Comparison of ENCODE assay signal across 8 cellular contexts in the genomic region with DNA sequence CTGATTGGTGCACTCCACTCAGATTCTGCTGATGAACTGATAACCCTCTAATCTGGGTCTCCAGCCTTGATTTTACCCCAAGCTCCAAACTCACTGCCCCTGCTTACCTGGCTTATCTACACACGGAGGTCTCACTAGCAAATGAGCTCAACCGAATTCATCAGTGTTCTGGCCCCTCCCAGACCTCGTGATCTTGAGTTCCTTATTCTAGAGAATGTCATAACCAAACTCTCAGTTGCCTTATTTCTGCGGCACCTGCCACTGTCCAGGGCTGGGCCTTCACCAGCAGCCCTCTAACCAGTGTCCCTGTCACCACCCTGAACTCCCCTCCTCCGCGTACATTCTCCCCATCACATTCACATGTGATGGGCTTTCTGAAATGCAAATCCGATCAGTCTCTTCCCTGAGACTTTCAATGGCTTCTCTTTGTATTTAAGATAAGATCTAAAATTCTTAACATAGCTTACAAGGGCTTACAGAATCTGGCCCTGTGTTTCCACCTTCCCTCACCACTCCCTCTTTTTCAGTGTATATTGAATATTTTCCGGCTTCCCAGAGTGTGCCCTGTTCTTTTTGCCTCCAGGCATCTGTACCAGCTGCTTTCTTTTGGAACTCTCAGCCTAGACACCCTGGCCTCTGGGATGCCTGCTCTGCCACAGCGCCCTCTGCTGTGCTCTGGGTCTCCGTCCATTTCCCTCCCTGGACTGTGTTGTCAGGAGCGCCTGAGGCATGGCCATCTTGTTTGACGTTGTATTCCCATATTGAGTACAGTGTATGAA. TPM values are rescaled to one million over a fixed set of nuclear protein-coding genes. Genes with fewer than 3 reads are reported as not detected.
DNase-seq lines count a peak whose midpoint lies in the region; ATAC-seq and TF ChIP-seq lines count a peak whose summit lies in the region.

No MANE protein-coding gene starts in this region.

- peaks cover 9% of the 10 kb centered on the region for H3K36me3 Mint-ChIP-seq in T-helper 17 cell (ENCODE audit: low read depth)
- H3K36me3 Mint-ChIP-seq in MCF 10A (ENCODE audit: insufficient read depth, unreplicated experiment): peaks cover 45% of the 10 kb centered on the region

- H3K9me3 Mint-ChIP-seq in MCF 10A (ENCODE audit: unreplicated experiment): no peaks in the 10 kb centered on the region

- H3K4me1 Mint-ChIP-seq in T-helper 17 cell (peaks cover 25% of the 10 kb centered on the region), MCF 10A (ENCODE audit: insufficient read depth, unreplicated experiment) (peaks cover 18% of the 10 kb centered on the region)

- POLR2A ChIA-PET in MCF 10A (lab: Yijun Ruan, JAX): interaction anchor here (0.6 to 4.3 kb wide), 16 partner anchors 12 to 283 kb away, joined by 3 to 18 read pairs (median 4); no protein-coding TSS in a partner anchor

- peak; percentile 42 for ATAC-seq in GM21360 (IDR thresholded peaks at IDR 0.05; ENCODE audit: unreplicated experiment)
- peak; percentile 36 for ATAC-seq in HG03565 (IDR thresholded peaks at IDR 0.05; ENCODE audit: unreplicated experiment)
- peak; percentile 80 for ATAC-seq in T-helper 17 cell
- ATAC-seq in left lung: peak; percentile 84

- no peak overlapping the region for H3K4me3 ChIP-seq in left lung

- peaks cover 0 to 8% of the 10 kb centered on the region in 2 donors for H3K4me1 ChIP-seq in left lung

- no TSS peak for BruUV-seq in MCF 10A (replicated peaks; lab: Mats Ljungman, UMichigan)

- TF ChIP-seq CTCF in MCF 10A (IDR thresholded peaks at IDR 0.05; ENCODE audit: unreplicated experiment) (peak; percentile 86), left lung (IDR thresholded peaks at IDR 0.05) (peak; percentile 50 to 57)

- peak overlapping the region; percentile 90 for H3K27ac Mint-ChIP-seq in T-helper 17 cell
- peak overlapping the region; percentile 50 for H3K27ac Mint-ChIP-seq in MCF 10A (ENCODE audit: low read depth, unreplicated experiment)

- H3K27me3 Mint-ChIP-seq in T-helper 17 cell: no peaks in the 10 kb centered on the region
- H3K27me3 Mint-ChIP-seq in MCF 10A (ENCODE audit: insufficient read depth, unreplicated experiment): no peaks in the 10 kb centered on the region

- peak overlapping the region; percentile 78 for H3K4me3 Mint-ChIP-seq in T-helper 17 cell
- H3K4me3 Mint-ChIP-seq in MCF 10A (ENCODE audit: unreplicated experiment): peak overlapping the region; percentile 12

- no peaks in the 10 kb centered on the region for H3K36me3 ChIP-seq in left lung

- H3K27ac ChIP-seq in left lung: no peak overlapping the region

- intact Hi-C loops in MCF 10A (cut with micrococcal nuclease): loop anchor here (1.0 kb wide), 4 partner anchors 44 to 297 kb away; partner anchors contain the start of gene NEMP2
- intact Hi-C loops in left lung (cut with DNase I): no loop called here

- CTCF ChIA-PET in MCF 10A (lab: Yijun Ruan, JAX): interaction anchor here (0.6 to 3.1 kb wide), 26 partner anchors 10 to 297 kb away, joined by 3 to 18 read pairs (median 4); no protein-coding TSS in a partner anchor

- H3K27me3 ChIP-seq in left lung: no peaks in the 10 kb centered on the region

- H3K9me3 ChIP-seq in T-helper 17 cell (ENCODE audit: control insufficient read depth, low read length, poor library complexity, severe bottlenecking) (no peaks in the 10 kb centered on the region), left lung (no peaks in the 10 kb centered on the region)

- DNase-seq in ELF-1 (ENCODE audit: low read depth, low spot score) (peak; percentile 96), T-helper 17 cell (peak; percentile 27 to 54 (median 31)), MCF 10A (ENCODE audit: unreplicated experiment) (peak; percentile 95), left lung (peak; percentile 47 to 79), GOT3 (lab: John Stamatoyannopoulos, UW) (no peak)
- DNase-seq in stimulated activated CD8-positive, alpha-beta memory T cell treated with anti-CD3 and anti-CD28 coated beads, Interleukin-4, amount 100 ng/mL, for 1 hour (ENCODE audit: low read depth in 2 of 2, low spot score in 1 of 2): peak; percentile 30 to 36

RNA-seq across cellular contexts. Expression of gene NAB1, which starts 31.1 kb away (rescaled TPM):
- 10 to 100 TPM; 22.0 to 29.0 TPM for total RNA-seq in T-helper 17 cell
- total RNA-seq in MCF 10A (2022): 40.3 and 48.5 TPM in 2 replicates
- total RNA-seq in left lung: 10 to 100 TPM; 28.4 to 32.9 TPM
